ENCODE assay signal across 25 cellular contexts in genomic region chr15:56281145-56281544, GRCh38. TPM values are rescaled to one million over a fixed set of nuclear protein-coding genes. Genes with fewer than 3 reads are reported as not detected.
DNase-seq lines count a peak whose midpoint lies in the region; ATAC-seq, FAIRE-seq and TF ChIP-seq lines count a peak whose summit lies in the region.
"Had no signal": no experiment of that assay in that cellular context is flagged by ENCODE, and none has a peak within 500 bp of the region (broad histone marks: within the 10 kb centered on the region; RNA-seq: fewer than 3 reads in every experiment).

No MANE protein-coding gene starts in this region.

- FAIRE-seq in H1 (lab: Jason Lieb, UNC) = no peak
- FAIRE-seq: A204.1, D721Med, GM12891, GM18507, H54 had no signal

- no peak for TF ChIP-seq EP300 in H1 (IDR thresholded peaks at IDR 0.05; ENCODE audit: borderline replicate concordance in 1 of 2, low read depth in 2 of 2, low read length in 2 of 2)

- H3K9me3 ChIP-seq in H1 (ENCODE audit: insufficient read depth in 2 of 2, low read depth in 1 of 2, low read length in 1 of 2) (no peaks in the 10 kb centered on the region), neural progenitor cell (ENCODE audit: low read depth) (no peaks in the 10 kb centered on the region), mesenchymal stem cell (ENCODE audit: control insufficient read depth, low read length) (peaks cover 9% of the 10 kb centered on the region)
- H3K9me3 ChIP-seq: BLaER1, Caco-2, HAP-1 had no signal

- H3K36me3 ChIP-seq in GM23338 (ENCODE audit: insufficient read depth) = no peaks in the 10 kb centered on the region
- no peaks in the 10 kb centered on the region for H3K36me3 ChIP-seq in H1 (ENCODE audit: control insufficient read depth in 2 of 4, insufficient read depth in 4 of 4, low read length in 3 of 4)
- H3K36me3 ChIP-seq in neural progenitor cell = no peaks in the 10 kb centered on the region
- no peaks in the 10 kb centered on the region for H3K36me3 ChIP-seq in mesenchymal stem cell (ENCODE audit: control insufficient read depth in 1 of 2, insufficient read depth in 2 of 2, low read depth in 1 of 2, low read length in 2 of 2)
- H3K36me3 ChIP-seq: BLaER1, HAP-1 had no signal

- H3K36me3 Mint-ChIP-seq in GM23338 (ENCODE audit: low read depth) = no peaks in the 10 kb centered on the region
- no peaks in the 10 kb centered on the region for H3K36me3 Mint-ChIP-seq in neural progenitor cell
- H3K36me3 Mint-ChIP-seq: CD4-positive, CD25-positive, alpha-beta regulatory T cell; CD8-positive, alpha-beta T cell had no signal

- no peak overlapping the region for H3K56ac ChIP-seq in H1 (replicated peaks; ENCODE audit: insufficient read length, low read depth, low read length)

- H3K27ac ChIP-seq in GM23338 (ENCODE audit: low read depth) (no peak overlapping the region), H1 (ENCODE audit: low read depth, low read length) (no peak overlapping the region), neural progenitor cell (no peak overlapping the region), mesenchymal stem cell (ENCODE audit: low read length, poor library complexity, severe bottlenecking) (no peak overlapping the region), caudate nucleus (ENCODE audit: low read depth, low read length) (no peak overlapping the region)
- H3K27ac ChIP-seq: 22Rv1, BLaER1, C4-2B, GM23248 had no signal

- H3F3A ChIP-seq in GM23338 (replicated peaks; ENCODE audit: low read depth) (no peaks in the 10 kb centered on the region), neural progenitor cell (ENCODE audit: low read depth) (no peaks in the 10 kb centered on the region)

- ATAC-seq in GM23338 = peak; percentile 65
- ATAC-seq: CD8-positive, alpha-beta T cell had no signal

- H3K23me2 ChIP-seq in H1 (ENCODE audit: low read depth, low read length) = no peaks in the 10 kb centered on the region

- H4K5ac ChIP-seq in H1 (ENCODE audit: insufficient read length, low read depth, low read length) = no peak overlapping the region

- H3K27ac Mint-ChIP-seq in GM23338 (no peak overlapping the region), neural progenitor cell (no peak overlapping the region)
- H3K27ac Mint-ChIP-seq: B cell; CD4-positive, CD25-positive, alpha-beta regulatory T cell; CD8-positive, alpha-beta T cell; HFFc6 had no signal

- H2BK5ac ChIP-seq in H1 (ENCODE audit: low read depth, low read length) (no peak overlapping the region), mesenchymal stem cell (ENCODE audit: low read depth, low read length, poor library complexity, severe bottlenecking) (no peak overlapping the region)

- H3K9ac ChIP-seq in H1 (replicated peaks in 1 of 4; ENCODE audit: extremely low read depth in 1 of 4, low read depth in 3 of 4, low read length in 3 of 4) (no peak overlapping the region), neural progenitor cell (no peak overlapping the region), mesenchymal stem cell (ENCODE audit: low read length) (no peak overlapping the region)
- H3K9ac ChIP-seq: BLaER1, GM23248 had no signal

- H2BK120ac ChIP-seq in H1 (replicated peaks; ENCODE audit: low read depth, low read length) (no peak overlapping the region), mesenchymal stem cell (ENCODE audit: low read depth, low read length) (no peak overlapping the region)

- no peak overlapping the region for H2BK15ac ChIP-seq in H1 (ENCODE audit: low read length)
- no peak overlapping the region for H2BK15ac ChIP-seq in mesenchymal stem cell (ENCODE audit: low read depth, poor library complexity, severe bottlenecking)

- no peak; a peak in 1 of 4 replicates for TF ChIP-seq RAD21 in H1 (IDR thresholded peaks at IDR 0.05 in 1 of 2, conservative IDR thresholded peaks at IDR 0.05 in 1 of 2; ENCODE audit: low read depth in 2 of 2, low read length in 2 of 2)

- POLR2A ChIA-PET in H1 (lab: Charles Lee; ENCODE audit: partially characterized antibody) = no interaction called here

- H3K27me3 Mint-ChIP-seq in GM23338 (ENCODE audit: insufficient read depth, low read depth, poor library complexity) (peaks cover 2% of the 10 kb centered on the region), neural progenitor cell (ENCODE audit: insufficient read depth, low read depth) (no peaks in the 10 kb centered on the region)

- no peak overlapping the region for H3K14ac ChIP-seq in H1 (ENCODE audit: insufficient read length)
- H3K14ac ChIP-seq in mesenchymal stem cell (ENCODE audit: low read length in 2 of 2) = no peak overlapping the region

- H3K4me3 ChIP-seq in GM23338 (no peak overlapping the region), H1 (ENCODE audit: extremely low read depth in 1 of 4, insufficient read depth in 2 of 4, low read depth in 3 of 4, low read length in 4 of 4) (no peak overlapping the region), neural progenitor cell (no peak overlapping the region), mesenchymal stem cell (ENCODE audit: insufficient read depth in 1 of 2, low read depth in 1 of 2, low read length in 2 of 2) (no peak overlapping the region)
- H3K4me3 ChIP-seq: BLaER1, GM23248, HAP-1 had no signal

- H3K4me2 ChIP-seq in GM23338 (no peak overlapping the region), H1 (ENCODE audit: insufficient read depth in 1 of 2, low read depth in 2 of 2, low read length in 2 of 2) (no peak overlapping the region), neural progenitor cell (no peak overlapping the region), mesenchymal stem cell (ENCODE audit: low read length, poor library complexity, severe bottlenecking) (no peak overlapping the region)
- H3K4me2 ChIP-seq: BLaER1 had no signal

- H3K79me1 ChIP-seq in H1 (ENCODE audit: low read depth, low read length) = no peaks in the 10 kb centered on the region
- H3K79me1 ChIP-seq in mesenchymal stem cell (replicated peaks; ENCODE audit: low read length, poor library complexity, severe bottlenecking) = no peaks in the 10 kb centered on the region

- no peaks in the 10 kb centered on the region; the same call in 1 of the 2 replicates for H3K9me2 ChIP-seq in GM23338 (ENCODE audit: insufficient read depth)

- no peak overlapping the region for H3K18ac ChIP-seq in H1 (ENCODE audit: extremely low read depth, low read length)
- H3K18ac ChIP-seq in mesenchymal stem cell (ENCODE audit: low read depth in 1 of 2, low read length in 2 of 2) = no peak overlapping the region

- no peak overlapping the region for H3K23ac ChIP-seq in H1 (ENCODE audit: insufficient read length)
- H3K23ac ChIP-seq in mesenchymal stem cell (ENCODE audit: low read length in 2 of 2) = no peak overlapping the region

- H3K9me3 Mint-ChIP-seq in GM23338 (no peaks in the 10 kb centered on the region), neural progenitor cell (no peaks in the 10 kb centered on the region)

- peaks cover 17% of the 10 kb centered on the region; the same call in 1 of the 2 replicates for H3K27me3 ChIP-seq in GM23338 (ENCODE audit: insufficient read depth)
- no peaks in the 10 kb centered on the region for H3K27me3 ChIP-seq in H1 (replicated peaks in 1 of 4; ENCODE audit: control insufficient read depth in 3 of 4, extremely low read depth in 1 of 4, insufficient read depth in 3 of 4, low read length in 3 of 4)
- H3K27me3 ChIP-seq in neural progenitor cell = peaks cover 23% of the 10 kb centered on the region
- H3K27me3 ChIP-seq in mesenchymal stem cell (ENCODE audit: control insufficient read depth in 1 of 2, insufficient read depth in 1 of 2, low read length in 2 of 2) = no peaks in the 10 kb centered on the region
- H3K27me3 ChIP-seq: BLaER1 had no signal

- H3K4me1 ChIP-seq in GM23338 (ENCODE audit: insufficient read depth) = no peaks in the 10 kb centered on the region
- H3K4me1 ChIP-seq in H1 (replicated peaks in 1 of 4; ENCODE audit: control insufficient read depth in 3 of 4, insufficient read depth in 4 of 4, low read length in 3 of 4) = no peaks in the 10 kb centered on the region
- no peaks in the 10 kb centered on the region for H3K4me1 ChIP-seq in neural progenitor cell
- H3K4me1 ChIP-seq in mesenchymal stem cell (ENCODE audit: control insufficient read depth, insufficient read depth, low read depth, low read length) = no peaks in the 10 kb centered on the region
- H3K4me1 ChIP-seq: BLaER1, Caco-2, HAP-1 had no signal

- no peaks in the 10 kb centered on the region for H4K20me1 ChIP-seq in GM23338 (replicated peaks; ENCODE audit: insufficient read depth)
- H4K20me1 ChIP-seq in H1 (replicated peaks in 1 of 2; ENCODE audit: control insufficient read depth in 1 of 2, insufficient read depth in 2 of 2, low read length in 2 of 2) = no peaks in the 10 kb centered on the region
- no peaks in the 10 kb centered on the region for H4K20me1 ChIP-seq in neural progenitor cell (ENCODE audit: low read depth)
- H4K20me1 ChIP-seq: BLaER1 had no signal

- no peak overlapping the region for H4K8ac ChIP-seq in H1 (ENCODE audit: extremely low read depth, insufficient read depth, low read length)
- H4K8ac ChIP-seq in mesenchymal stem cell (ENCODE audit: low read length) = no peak overlapping the region

- WGBS in H1 (ENCODE audit: extremely low coverage in 1 of 2, insufficient coverage in 1 of 2, insufficient read length in 1 of 2, insufficient replicate concordance in 2 of 2, low coverage in 1 of 2, low lambda C conversion rate in 2 of 2, missing lambda C conversion rate in 1 of 2), 2 experiments = 80% methylated on average over 6 of the region's 6 CpGs; no CpG with 5 or more reads in 1 of the 2 experiments
- 82% methylated on average over 5 of the region's 6 CpGs for WGBS in mesenchymal stem cell

- CTCF ChIA-PET in H1 (lab: Charles Lee; ENCODE audit: partially characterized antibody) = interaction anchor here (0.8 to 1.6 kb wide), 2 partner anchors 32 to 35 kb away, joined by 4 to 5 read pairs; no protein-coding TSS in a partner anchor

- no peak for TF ChIP-seq POLR2A in H1 (IDR thresholded peaks at IDR 0.05; ENCODE audit: control extremely low read depth in 1 of 2, low read depth in 2 of 2, low read length in 2 of 2)

- H3K79me2 ChIP-seq in GM23338 (replicated peaks; ENCODE audit: insufficient read depth) (no peaks in the 10 kb centered on the region), H1 (ENCODE audit: control insufficient read depth in 1 of 2, insufficient read depth in 2 of 2, low read length in 2 of 2) (no peaks in the 10 kb centered on the region), neural progenitor cell (ENCODE audit: low read depth) (no peaks in the 10 kb centered on the region)

- H4K91ac ChIP-seq in H1 (replicated peaks; ENCODE audit: insufficient read length, low read length) (no peak overlapping the region), mesenchymal stem cell (ENCODE audit: low read length) (no peak overlapping the region)

- peak; percentile 37 for DNase-seq in GM23338 (ENCODE audit: low spot score)
- no peak for DNase-seq in H1 (ENCODE audit: low read depth in 1 of 2, low spot score in 2 of 2)
- DNase-seq in neural progenitor cell (ENCODE audit: low spot score) = peak; percentile 34
- DNase-seq in mesenchymal stem cell = no peak
- no peak for DNase-seq in DMS114 treated with DMSO at 0.1 percent for 48 hours (lab: John Stamatoyannopoulos, UW; ENCODE audit: unreplicated experiment)
- no peak for DNase-seq in caudate nucleus (lab: John Stamatoyannopoulos, UW)
- DNase-seq: Caco-2; CD4-positive, CD25-positive, alpha-beta regulatory T cell; CD8-positive, alpha-beta T cell; DMS 273 treated with DMSO at 0.1 percent for 48 hours; DMS53; DMS79 treated with DMSO at 0.1 percent for 48 hours; GF-D8; GM23248; HFFc6 had no signal

- H2BK12ac ChIP-seq in H1 (ENCODE audit: low read depth, low read length) (no peak overlapping the region), mesenchymal stem cell (ENCODE audit: low read length in 2 of 2) (no peak overlapping the region)

- H2BK20ac ChIP-seq in H1 (ENCODE audit: low read length) = no peak overlapping the region

- H3K4me1 Mint-ChIP-seq in GM23338 = no peaks in the 10 kb centered on the region
- H3K4me1 Mint-ChIP-seq in neural progenitor cell = no peaks in the 10 kb centered on the region
- H3K4me1 Mint-ChIP-seq: B cell; CD4-positive, CD25-positive, alpha-beta regulatory T cell had no signal

- H2AFZ ChIP-seq in GM23338 (no peak overlapping the region), H1 (ENCODE audit: low read length) (no peak overlapping the region), neural progenitor cell (replicated peaks) (no peak overlapping the region), mesenchymal stem cell (ENCODE audit: low read depth, low read length) (no peak overlapping the region)
- H2AFZ ChIP-seq: GM23248 had no signal

- TF ChIP-seq CTCF in GM23338 (conservative IDR thresholded peaks at IDR 0.05; ENCODE audit: low read depth in 2 of 2) = no peak
- TF ChIP-seq CTCF in H1 (IDR thresholded peaks at IDR 0.05; ENCODE audit: control extremely low read depth in 1 of 3, insufficient read depth in 1 of 3, low read depth in 1 of 3, low read length in 3 of 3) = no peak
- no peak for TF ChIP-seq CTCF in neural progenitor cell (IDR thresholded peaks at IDR 0.05)

- H2AK5ac ChIP-seq in H1 (ENCODE audit: low read depth, low read length) = no peak overlapping the region
- H2AK5ac ChIP-seq in mesenchymal stem cell (ENCODE audit: low read length, severe bottlenecking) = no peak overlapping the region

- H3K4me3 Mint-ChIP-seq in GM23338 (no peak overlapping the region), neural progenitor cell (no peak overlapping the region)
- H3K4me3 Mint-ChIP-seq: B cell; CD4-positive, CD25-positive, alpha-beta regulatory T cell; CD8-positive, alpha-beta T cell; HFFc6 had no signal

- no peak overlapping the region for H3K4ac ChIP-seq in H1 (replicated peaks; ENCODE audit: insufficient read length, low read depth, low read length)
- no peak overlapping the region for H3K4ac ChIP-seq in mesenchymal stem cell (ENCODE audit: low read depth in 1 of 2, low read length in 2 of 2)

RNA-seq across cellular contexts. Expression of gene RFX7, which starts 37.5 kb away (rescaled TPM):
- 33.6 TPM in 2 replicates for total RNA-seq in GM23338 (2014; rRNA removed; shearing (Covaris generic))
- polyA plus RNA-seq in GM23338 (2016; fragmentation: Nextera tagmentation; extraction: Ambion mirVana) = 15.8 and 17.6 TPM in 2 replicates
- total RNA-seq in H1 (2021; fragmentation: NEBNext Ultra II Directional; extraction: Animal tissue kit (Norgen Biotek cat#: 25700)) = 40.9 and 41.9 TPM in 2 replicates
- 9.4 and 10.4 TPM in 2 replicates for polyA plus RNA-seq in H1 (2011; rRNA removed)
- polyA plus RNA-seq in H1 (2011; cell fraction: cytosol; rRNA removed) = 8.1 TPM
- 24.4 TPM for polyA plus RNA-seq in H1 (2011; cell fraction: nucleus; rRNA removed)
- polyA plus RNA-seq in H1 (2012, experiment 1 of 2) = 11.0 to 23.2 TPM (median 16.2 TPM) in 4 replicates
- 0.70 TPM for polyA plus RNA-seq in H1 (2012, experiment 2 of 2)
- polyA plus RNA-seq in H1 (2013, experiment 1 of 2) = 18.4 TPM
- polyA plus RNA-seq in H1 (2013, experiment 2 of 2) = 18.0 TPM
- 49.2 and 59.8 TPM in 2 replicates for polyA minus RNA-seq in H1 (2011; rRNA and poly(A)+ RNA removed)
- polyA minus RNA-seq in H1 (2011; cell fraction: cytosol; rRNA and poly(A)+ RNA removed) = 23.7 TPM
- 51.8 TPM for polyA minus RNA-seq in H1 (2011; cell fraction: nucleus; rRNA and poly(A)+ RNA removed)
- total RNA-seq in neural progenitor cell (ENCODE audit: low replicate concordance) = 16.4 and 24.1 TPM in 2 replicates
- 15.0 TPM for polyA plus RNA-seq in mesenchymal stem cell (2013, experiment 1 of 2)
- polyA plus RNA-seq in mesenchymal stem cell (2013, experiment 2 of 2) = 14.7 TPM

Comparison
In these comparisons a context has a peak if more than half of its experiments do, and no peak if none do; other contexts are left out.
1. DNase-seq: peak in GM23338 (single experiment) and neural progenitor cell (single experiment); none in H1 (0 of 2), mesenchymal stem cell (single experiment), DMS114 treated with DMSO at 0.1 percent for 48 hours (single experiment) and caudate nucleus (0 of 61).